Comparison of ENCODE assay signal across 8 cellular contexts in the genomic region with DNA sequence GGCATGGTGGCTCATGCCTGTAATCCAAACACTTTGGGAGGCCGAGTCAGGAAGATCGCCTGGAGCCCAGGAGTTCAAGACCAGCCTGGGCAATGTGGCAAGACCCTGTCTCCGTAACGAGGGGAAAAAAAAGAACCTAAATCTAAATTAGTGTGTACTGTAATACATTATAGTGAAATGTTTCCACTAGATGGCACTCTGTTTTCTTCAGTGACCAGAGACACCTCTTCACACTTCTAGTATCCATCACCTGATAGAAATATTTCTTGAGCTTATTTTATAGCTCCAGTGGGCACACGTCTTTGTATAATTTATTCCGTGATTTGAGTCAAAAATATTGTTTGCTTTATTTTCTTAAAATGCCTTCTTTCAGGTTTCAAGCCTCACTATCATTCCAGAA.
A peak's percentile ranks its signal among the peaks of the same experiment; 100 is the strongest.
DNase-seq lines count a peak whose midpoint lies in the region; ATAC-seq lines count a peak whose summit lies in the region.

No MANE protein-coding gene starts in this region.

- no peak for ATAC-seq in stimulated activated naive CD8-positive, alpha-beta T cell treated with anti-CD3 and anti-CD28 coated beads, Interleukin-15, Interleukin-2, amounts not matched to agents 100 U/mL and 50 U/mL, for 24 hours
- no peak for ATAC-seq in GM19324 (IDR thresholded peaks at IDR 0.05; ENCODE audit: low FRiP score, unreplicated experiment)

- DNase-seq in stimulated activated naive CD8-positive, alpha-beta T cell treated with anti-CD3 and anti-CD28 coated beads, Interleukin-15, Interleukin-2, amounts not matched to agents 100 U/mL and 50 U/mL, for 24 hours, result no peak
- peak; percentile 61 for DNase-seq in MV-4-11 (lab: John Stamatoyannopoulos, UW)
- peak; percentile 19 for DNase-seq in medulla oblongata (ENCODE audit: extremely low spot score)
- DNase-seq in NK-92 treated with Interleukin-12 subunit alpha and Interleukin-12 subunit beta, amount 100 ng/mL, for 24 hours (lab: John Stamatoyannopoulos, UW), result no peak
- no peak for DNase-seq in activated CD8-positive, alpha-beta memory T cell treated with anti-CD3 and anti-CD28 coated beads for 24 hours

- peak overlapping the region; percentile 72 for H3K4me3 Mint-ChIP-seq in stimulated activated naive CD8-positive, alpha-beta T cell treated with anti-CD3 and anti-CD28 coated beads, Interleukin-15, Interleukin-2, amounts not matched to agents 100 ng/mL and 50 ng/mL, for 24 hours
- H3K4me3 Mint-ChIP-seq in activated naive CD4-positive, alpha-beta T cell treated with anti-CD3 and anti-CD28 coated beads, Interleukin-2, amount 50 U/mL, for 24 hours, result peak overlapping the region; percentile 87

- no peaks in the 10 kb centered on the region for H3K27me3 Mint-ChIP-seq in stimulated activated naive CD8-positive, alpha-beta T cell treated with anti-CD3 and anti-CD28 coated beads, Interleukin-15, Interleukin-2, amounts not matched to agents 100 ng/mL and 50 ng/mL, for 24 hours
- no peaks in the 10 kb centered on the region for H3K27me3 Mint-ChIP-seq in activated naive CD4-positive, alpha-beta T cell treated with anti-CD3 and anti-CD28 coated beads, Interleukin-2, amount 50 U/mL, for 24 hours

- peaks cover 46% of the 10 kb centered on the region for H3K36me3 Mint-ChIP-seq in stimulated activated naive CD8-positive, alpha-beta T cell treated with anti-CD3 and anti-CD28 coated beads, Interleukin-15, Interleukin-2, amounts not matched to agents 100 ng/mL and 50 ng/mL, for 24 hours (ENCODE audit: low read depth)
- peaks cover 19% of the 10 kb centered on the region for H3K36me3 Mint-ChIP-seq in activated naive CD4-positive, alpha-beta T cell treated with anti-CD3 and anti-CD28 coated beads, Interleukin-2, amount 50 U/mL, for 24 hours

- no peaks in the 10 kb centered on the region for H3K9me3 Mint-ChIP-seq in stimulated activated naive CD8-positive, alpha-beta T cell treated with anti-CD3 and anti-CD28 coated beads, Interleukin-15, Interleukin-2, amounts not matched to agents 100 ng/mL and 50 ng/mL, for 24 hours
- H3K9me3 Mint-ChIP-seq in activated naive CD4-positive, alpha-beta T cell treated with anti-CD3 and anti-CD28 coated beads, Interleukin-2, amount 50 U/mL, for 24 hours, result no peaks in the 10 kb centered on the region

- peak overlapping the region; percentile 80 for H3K27ac Mint-ChIP-seq in stimulated activated naive CD8-positive, alpha-beta T cell treated with anti-CD3 and anti-CD28 coated beads, Interleukin-15, Interleukin-2, amounts not matched to agents 100 ng/mL and 50 ng/mL, for 24 hours
- H3K27ac Mint-ChIP-seq in activated naive CD4-positive, alpha-beta T cell treated with anti-CD3 and anti-CD28 coated beads, Interleukin-2, amount 50 U/mL, for 24 hours, result peak overlapping the region; percentile 59

- peaks cover 88% of the 10 kb centered on the region for H3K4me1 Mint-ChIP-seq in stimulated activated naive CD8-positive, alpha-beta T cell treated with anti-CD3 and anti-CD28 coated beads, Interleukin-15, Interleukin-2, amounts not matched to agents 100 ng/mL and 50 ng/mL, for 24 hours (ENCODE audit: low read depth)
- peaks cover 64% of the 10 kb centered on the region for H3K4me1 Mint-ChIP-seq in activated naive CD4-positive, alpha-beta T cell treated with anti-CD3 and anti-CD28 coated beads, Interleukin-2, amount 50 U/mL, for 24 hours

Comparison
In these comparisons a context has a peak if more than half of its experiments do, and no peak if none do; other contexts are left out.
1. DNase-seq: peak in MV-4-11 (single experiment) and medulla oblongata (single experiment); none in stimulated activated naive CD8-positive, alpha-beta T cell treated with anti-CD3 and anti-CD28 coated beads, Interleukin-15, Interleukin-2, amounts not matched to agents 100 U/mL and 50 U/mL, for 24 hours (single experiment), NK-92 treated with Interleukin-12 subunit alpha and Interleukin-12 subunit beta, amount 100 ng/mL, for 24 hours (single experiment) and activated CD8-positive, alpha-beta memory T cell treated with anti-CD3 and anti-CD28 coated beads for 24 hours (single experiment).